ENCODE assay signal across 16 cellular contexts in genomic region chr7:7783001-7783400, GRCh38.
A peak's percentile ranks its signal among the peaks of the same experiment; 100 is the strongest.
DNase-seq lines count a peak whose midpoint lies in the region; FAIRE-seq and TF ChIP-seq lines count a peak whose summit lies in the region.
"Had no signal": no experiment of that assay in that cellular context is flagged by ENCODE, and none has a peak within 500 bp of the region (broad histone marks: within the 10 kb centered on the region; RNA-seq: fewer than 3 reads in every experiment).

No MANE protein-coding gene starts in this region.

- H3K4me1 ChIP-seq in osteoblast (ENCODE audit: insufficient read depth, low read length), result peaks cover 4% of the 10 kb centered on the region
- no peaks in the 10 kb centered on the region for H3K4me1 ChIP-seq in esophagus muscularis mucosa

- intact Hi-C loops in activated CD4-positive, alpha-beta memory T cell treated with anti-CD3 and anti-CD28 coated beads for 36 hours (cut with micrococcal nuclease), result no loop called here
- intact Hi-C loops in esophagus muscularis mucosa (cut with DNase I), result no loop called here

- peak; percentile 41 for FAIRE-seq in H54 (lab: Jason Lieb, UNC)
- FAIRE-seq: HepG2 had no signal

- no peaks in the 10 kb centered on the region for H3K27me3 Mint-ChIP-seq in activated CD4-positive, alpha-beta memory T cell treated with anti-CD3 and anti-CD28 coated beads, Interleukin-2, amount 10 ng/mL, durations not matched to agents 7 days and 5 days
- H3K27me3 Mint-ChIP-seq in activated CD4-positive, alpha-beta memory T cell treated with anti-CD3 and anti-CD28 coated beads for 36 hours, result no peaks in the 10 kb centered on the region

- H3K9me3 Mint-ChIP-seq in activated CD4-positive, alpha-beta memory T cell treated with anti-CD3 and anti-CD28 coated beads, Interleukin-2, amount 10 ng/mL, durations not matched to agents 7 days and 5 days, result no peaks in the 10 kb centered on the region
- no peaks in the 10 kb centered on the region for H3K9me3 Mint-ChIP-seq in activated CD4-positive, alpha-beta memory T cell treated with anti-CD3 and anti-CD28 coated beads for 36 hours

- no peak for TF ChIP-seq POLR2A in H54 (IDR thresholded peaks at IDR 0.05; ENCODE audit: low read depth, low read length)
- no peak for TF ChIP-seq POLR2A in esophagus muscularis mucosa (IDR thresholded peaks at IDR 0.05; ENCODE audit: low read depth)

- peak overlapping the region; percentile 71 for H3K4me2 ChIP-seq in osteoblast (ENCODE audit: insufficient read depth, low read length)

- POLR2A ChIA-PET in activated CD4-positive, alpha-beta memory T cell treated with anti-CD3 and anti-CD28 coated beads, Interleukin-2, amount 10 ng/mL, durations not matched to agents 7 days and 5 days (lab: Charles Lee), result interaction anchor here (1.6 kb wide), 1 partner anchor 19 kb away, joined by 4 read pairs; no protein-coding TSS in a partner anchor
- POLR2A ChIA-PET in activated CD4-positive, alpha-beta memory T cell treated with anti-CD3 and anti-CD28 coated beads for 36 hours (lab: Charles Lee), result no interaction called here

- no peaks in the 10 kb centered on the region for H4K20me1 ChIP-seq in osteoblast (ENCODE audit: insufficient read depth, low read length)

- no peaks in the 10 kb centered on the region for H3K36me3 Mint-ChIP-seq in activated CD4-positive, alpha-beta memory T cell treated with anti-CD3 and anti-CD28 coated beads, Interleukin-2, amount 10 ng/mL, durations not matched to agents 7 days and 5 days (ENCODE audit: low read depth)
- no peaks in the 10 kb centered on the region for H3K36me3 Mint-ChIP-seq in activated CD4-positive, alpha-beta memory T cell treated with anti-CD3 and anti-CD28 coated beads for 36 hours

- H3K4me3 ChIP-seq in WERI-Rb-1 (ENCODE audit: low read depth, low read length), result no peak overlapping the region
- H3K4me3 ChIP-seq in osteoblast (ENCODE audit: insufficient read depth, low read length), result peak overlapping the region; percentile 60
- H3K4me3 ChIP-seq in esophagus muscularis mucosa, result no peak overlapping the region

- H3K27me3 ChIP-seq in WERI-Rb-1 (ENCODE audit: insufficient read depth, low read depth, severe bottlenecking) (no peaks in the 10 kb centered on the region), osteoblast (ENCODE audit: insufficient read depth, low read length) (no peaks in the 10 kb centered on the region), esophagus muscularis mucosa (no peaks in the 10 kb centered on the region)

- peak overlapping the region; percentile 71 for H2AFZ ChIP-seq in osteoblast (ENCODE audit: low read length)

- H3K27ac ChIP-seq in WERI-Rb-1, result peak overlapping the region; percentile 54
- peak overlapping the region; percentile 5 for H3K27ac ChIP-seq in osteoblast (ENCODE audit: low read depth, low read length)
- H3K27ac ChIP-seq in esophagus muscularis mucosa (replicated peaks in 1 of 4), result no peak overlapping the region
- H3K27ac ChIP-seq in caudate nucleus (ENCODE audit: low read depth, low read length), result no peak overlapping the region
- H3K27ac ChIP-seq: 22Rv1 had no signal

- TF ChIP-seq CTCF in WERI-Rb-1 (IDR thresholded peaks at IDR 0.05; ENCODE audit: low read depth, low read length) (no peak), osteoblast (IDR thresholded peaks at IDR 0.05; ENCODE audit: extremely low read depth, low read depth, low read length) (no peak), esophagus muscularis mucosa (IDR thresholded peaks at IDR 0.05) (no peak)

- CTCF ChIA-PET in activated CD4-positive, alpha-beta memory T cell treated with anti-CD3 and anti-CD28 coated beads, Interleukin-2, amount 10 ng/mL, durations not matched to agents 7 days and 5 days (lab: Charles Lee), result interaction anchor here (0.7 kb wide), 1 partner anchor 433 kb away, joined by 3 read pairs; no protein-coding TSS in a partner anchor
- CTCF ChIA-PET in activated CD4-positive, alpha-beta memory T cell treated with anti-CD3 and anti-CD28 coated beads for 36 hours (lab: Charles Lee), result no interaction called here

- no peak for DNase-seq in activated CD4-positive, alpha-beta memory T cell treated with anti-CD3 and anti-CD28 coated beads, Interleukin-2, amount 10 ng/mL, durations not matched to agents 7 days and 5 days
- no peak for DNase-seq in activated CD4-positive, alpha-beta memory T cell treated with anti-CD3 and anti-CD28 coated beads for 36 hours
- DNase-seq in H54 (ENCODE audit: insufficient read length, low spot score) (no peak), WERI-Rb-1 (no peak), osteoblast (ENCODE audit: insufficient read length, low spot score, missing footprints) (no peak), hepatic stellate cell (ENCODE audit: low spot score) (no peak), esophagus muscularis mucosa (ENCODE audit: extremely low spot score) (no peak), caudate nucleus (lab: John Stamatoyannopoulos, UW) (no peak)
- DNase-seq: KG1; NCI-H1436 treated with DMSO at 0.1 percent for 48 hours; NCI-H2081; NCI-H510A treated with DMSO at 0.1 percent for 48 hours; NK-92 treated with Interleukin-12 subunit alpha and Interleukin-12 subunit beta, amount 100 ng/mL, for 24 hours; SHP77 treated with DMSO at 0.1 percent for 48 hours had no signal

- H3K36me3 ChIP-seq in WERI-Rb-1, result no peaks in the 10 kb centered on the region
- H3K36me3 ChIP-seq in osteoblast (ENCODE audit: insufficient read depth, low read length), result no peaks in the 10 kb centered on the region
- H3K36me3 ChIP-seq in esophagus muscularis mucosa, result no peaks in the 10 kb centered on the region

- peak overlapping the region; percentile 49 for H3K4me3 Mint-ChIP-seq in activated CD4-positive, alpha-beta memory T cell treated with anti-CD3 and anti-CD28 coated beads, Interleukin-2, amount 10 ng/mL, durations not matched to agents 7 days and 5 days
- H3K4me3 Mint-ChIP-seq in activated CD4-positive, alpha-beta memory T cell treated with anti-CD3 and anti-CD28 coated beads for 36 hours, result no peak overlapping the region

- H3K27ac Mint-ChIP-seq in activated CD4-positive, alpha-beta memory T cell treated with anti-CD3 and anti-CD28 coated beads, Interleukin-2, amount 10 ng/mL, durations not matched to agents 7 days and 5 days, result peak overlapping the region; percentile 64
- H3K27ac Mint-ChIP-seq in activated CD4-positive, alpha-beta memory T cell treated with anti-CD3 and anti-CD28 coated beads for 36 hours, result no peak overlapping the region

- WGBS in esophagus muscularis mucosa, result 100% methylated on average over 1 of the region's 1 CpG

- H3K9me3 ChIP-seq in WERI-Rb-1 (ENCODE audit: severe bottlenecking) (no peaks in the 10 kb centered on the region), osteoblast (ENCODE audit: low read depth, low read length) (no peaks in the 10 kb centered on the region), esophagus muscularis mucosa (no peaks in the 10 kb centered on the region)

- H3K4me1 Mint-ChIP-seq in activated CD4-positive, alpha-beta memory T cell treated with anti-CD3 and anti-CD28 coated beads, Interleukin-2, amount 10 ng/mL, durations not matched to agents 7 days and 5 days, result peaks cover 15% of the 10 kb centered on the region
- peaks cover 10% of the 10 kb centered on the region for H3K4me1 Mint-ChIP-seq in activated CD4-positive, alpha-beta memory T cell treated with anti-CD3 and anti-CD28 coated beads for 36 hours (ENCODE audit: low read depth)

- TF ChIP-seq EP300 in esophagus muscularis mucosa (IDR thresholded peaks at IDR 0.05), result no peak

- H3K79me2 ChIP-seq in osteoblast (ENCODE audit: insufficient read depth, low read length), result no peaks in the 10 kb centered on the region

Comparison
In these comparisons a context has a peak if more than half of its experiments do, and no peak if none do; other contexts are left out.
1. H3K27ac ChIP-seq: peak in WERI-Rb-1 (single experiment) and osteoblast (single experiment); none in esophagus muscularis mucosa (0 of 4) and caudate nucleus (single experiment).